In the genomic region with DNA sequence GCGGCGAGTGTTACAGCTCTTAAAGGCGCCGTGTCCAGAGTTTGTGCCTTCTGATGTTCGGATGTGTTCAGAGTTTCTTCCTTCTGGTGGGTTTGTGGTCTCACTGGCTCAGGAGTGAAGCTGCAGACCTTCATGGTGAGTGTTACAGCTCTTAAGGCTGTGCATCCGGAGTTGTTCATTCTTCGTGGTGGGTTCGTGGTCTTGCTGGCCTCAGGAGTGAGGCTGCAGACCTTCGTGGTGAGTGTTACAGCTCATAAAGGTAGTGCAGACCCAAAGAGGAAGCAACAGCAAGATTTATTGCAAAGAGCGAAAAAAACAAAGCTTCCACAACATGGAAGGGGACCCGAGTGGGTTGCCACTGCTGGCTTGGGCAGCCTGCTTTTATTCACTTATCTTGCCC, we compare ENCODE assay signal across 7 cellular contexts. TPM values are rescaled to one million over a fixed set of nuclear protein-coding genes. Genes with fewer than 3 reads are reported as not detected.
DNase-seq lines count a peak whose midpoint lies in the region; ATAC-seq and TF ChIP-seq lines count a peak whose summit lies in the region.
"Not testable (repeated sequence)": the region's sequence is repeated elsewhere in the genome, so short reads cannot be mapped to it uniquely, and the experiment has no call there.

No MANE protein-coding gene starts in this region.

- H3K9me3 Mint-ChIP-seq in activated CD8-positive, alpha-beta T cell treated with anti-CD3 and anti-CD28 coated beads for 36 hours; activated naive CD8-positive, alpha-beta T cell treated with anti-CD3 and anti-CD28 coated beads for 36 hours; natural killer cell treated with Interleukin-12 subunit alpha and Interleukin-12 subunit beta and Interleukin-15 and Interleukin-18, amount 100 ng/mL, for 72 hours; stimulated activated naive CD8-positive, alpha-beta T cell treated with anti-CD3 and anti-CD28 coated beads, Interleukin-15, amount 100 ng/mL, for 72 hours: not testable (repeated sequence)

- POLR2A ChIA-PET in activated CD8-positive, alpha-beta T cell treated with anti-CD3 and anti-CD28 coated beads for 36 hours (lab: Charles Lee) = not testable (repeated sequence)

- intact Hi-C loops in activated CD8-positive, alpha-beta T cell treated with anti-CD3 and anti-CD28 coated beads for 36 hours (cut with micrococcal nuclease) = not testable (repeated sequence)

- not testable (repeated sequence) for H3K27ac Mint-ChIP-seq in activated CD8-positive, alpha-beta T cell treated with anti-CD3 and anti-CD28 coated beads for 36 hours; activated naive CD8-positive, alpha-beta T cell treated with anti-CD3 and anti-CD28 coated beads for 36 hours; natural killer cell treated with Interleukin-12 subunit alpha and Interleukin-12 subunit beta and Interleukin-15 and Interleukin-18, amount 100 ng/mL, for 72 hours; stimulated activated naive CD8-positive, alpha-beta T cell treated with anti-CD3 and anti-CD28 coated beads, Interleukin-15, amount 100 ng/mL, for 72 hours

- H2AFZ ChIP-seq in Loucy (ENCODE audit: low read length) = peak overlapping the region; percentile 79

- DNase-seq in GM12865 (ENCODE audit: low read depth) (peak; percentile 22), glomerular visceral epithelial cell (ENCODE audit: extremely low spot score) (peak; percentile 21)
- DNase-seq in activated CD8-positive, alpha-beta T cell treated with anti-CD3 and anti-CD28 coated beads for 36 hours = peak; percentile 17
- DNase-seq in activated naive CD8-positive, alpha-beta T cell treated with anti-CD3 and anti-CD28 coated beads for 36 hours; natural killer cell treated with Interleukin-12 subunit alpha and Interleukin-12 subunit beta and Interleukin-15 and Interleukin-18, amount 100 ng/mL, for 72 hours (ENCODE audit: low spot score): not testable (repeated sequence)
- peak in 1 of 2 donors; percentile 14 for DNase-seq in stimulated activated naive CD8-positive, alpha-beta T cell treated with anti-CD3 and anti-CD28 coated beads, Interleukin-15, amount 100 ng/mL, for 72 hours

- not testable (repeated sequence) for H3K4me1 Mint-ChIP-seq in activated CD8-positive, alpha-beta T cell treated with anti-CD3 and anti-CD28 coated beads for 36 hours (ENCODE audit: low read depth); activated naive CD8-positive, alpha-beta T cell treated with anti-CD3 and anti-CD28 coated beads for 36 hours; natural killer cell treated with Interleukin-12 subunit alpha and Interleukin-12 subunit beta and Interleukin-15 and Interleukin-18, amount 100 ng/mL, for 72 hours (ENCODE audit: low read depth in 2 of 2); stimulated activated naive CD8-positive, alpha-beta T cell treated with anti-CD3 and anti-CD28 coated beads, Interleukin-15, amount 100 ng/mL, for 72 hours

- H3F3A ChIP-seq in Loucy (ENCODE audit: low read depth) = not testable (repeated sequence)

- ATAC-seq in activated CD8-positive, alpha-beta T cell treated with anti-CD3 and anti-CD28 coated beads for 36 hours = not testable (repeated sequence)
- peak; percentile 46 to 53 for ATAC-seq in natural killer cell treated with Interleukin-12 subunit alpha and Interleukin-12 subunit beta and Interleukin-15 and Interleukin-18, amount 100 ng/mL, for 72 hours
- ATAC-seq in stimulated activated naive CD8-positive, alpha-beta T cell treated with anti-CD3 and anti-CD28 coated beads, Interleukin-15, amount 100 ng/mL, for 72 hours = peak; percentile 39

- peak overlapping the region; percentile 24 for H3K4me3 Mint-ChIP-seq in activated CD8-positive, alpha-beta T cell treated with anti-CD3 and anti-CD28 coated beads for 36 hours
- H3K4me3 Mint-ChIP-seq in activated naive CD8-positive, alpha-beta T cell treated with anti-CD3 and anti-CD28 coated beads for 36 hours = peak overlapping the region; percentile 4
- peak overlapping the region; percentile 61 for H3K4me3 Mint-ChIP-seq in natural killer cell treated with Interleukin-12 subunit alpha and Interleukin-12 subunit beta and Interleukin-15 and Interleukin-18, amount 100 ng/mL, for 72 hours
- H3K4me3 Mint-ChIP-seq in stimulated activated naive CD8-positive, alpha-beta T cell treated with anti-CD3 and anti-CD28 coated beads, Interleukin-15, amount 100 ng/mL, for 72 hours = peak overlapping the region; percentile 22 to 29

- not testable (repeated sequence) for H3K36me3 ChIP-seq in Loucy (ENCODE audit: insufficient read depth, low read length)

- not testable (repeated sequence) for H3K27me3 Mint-ChIP-seq in activated CD8-positive, alpha-beta T cell treated with anti-CD3 and anti-CD28 coated beads for 36 hours; stimulated activated naive CD8-positive, alpha-beta T cell treated with anti-CD3 and anti-CD28 coated beads, Interleukin-15, amount 100 ng/mL, for 72 hours
- H3K27me3 Mint-ChIP-seq in activated naive CD8-positive, alpha-beta T cell treated with anti-CD3 and anti-CD28 coated beads for 36 hours = peaks cover 12% of the 10 kb centered on the region
- H3K27me3 Mint-ChIP-seq in natural killer cell treated with Interleukin-12 subunit alpha and Interleukin-12 subunit beta and Interleukin-15 and Interleukin-18, amount 100 ng/mL, for 72 hours = peaks cover 11 to 24% of the 10 kb centered on the region in 2 donors

- not testable (repeated sequence) for H3K4me3 ChIP-seq in GM12865 (ENCODE audit: low read depth, low read length)
- peak overlapping the region; percentile 68 for H3K4me3 ChIP-seq in Loucy (ENCODE audit: low read length, poor library complexity, severe bottlenecking)

- H3K36me3 Mint-ChIP-seq in activated CD8-positive, alpha-beta T cell treated with anti-CD3 and anti-CD28 coated beads for 36 hours (ENCODE audit: low read depth); activated naive CD8-positive, alpha-beta T cell treated with anti-CD3 and anti-CD28 coated beads for 36 hours; natural killer cell treated with Interleukin-12 subunit alpha and Interleukin-12 subunit beta and Interleukin-15 and Interleukin-18, amount 100 ng/mL, for 72 hours: not testable (repeated sequence)

- peaks cover 11% of the 10 kb centered on the region for H3K4me1 ChIP-seq in Loucy (ENCODE audit: insufficient read depth, low read length, poor library complexity, severe bottlenecking)

- not testable (repeated sequence) for H3K9me3 ChIP-seq in Loucy (ENCODE audit: insufficient read depth, low read depth, low read length)

- H3K9me2 ChIP-seq in Loucy (replicated peaks; ENCODE audit: low read depth, low read length) = not testable (repeated sequence)

- peak overlapping the region; percentile 45 for H3K9ac ChIP-seq in Loucy (ENCODE audit: low read depth, low read length, poor library complexity, severe bottlenecking)

- not testable (repeated sequence) for H3K79me2 ChIP-seq in Loucy (ENCODE audit: insufficient read depth, low read length)

- not testable (repeated sequence) for H3K27me3 ChIP-seq in Loucy (ENCODE audit: insufficient read depth, low read length, poor library complexity, severe bottlenecking)

- CTCF ChIA-PET in activated CD8-positive, alpha-beta T cell treated with anti-CD3 and anti-CD28 coated beads for 36 hours (lab: Charles Lee) = interaction anchor here (0.7 kb wide), 1 partner anchor 13 kb away, joined by 3 read pairs; no protein-coding TSS in a partner anchor

- TF ChIP-seq CTCF in GM12865 (IDR thresholded peaks at IDR 0.05; ENCODE audit: insufficient read depth, low read depth, low read length, missing control alignments); Loucy (conservative IDR thresholded peaks at IDR 0.05; ENCODE audit: low read length); activated CD8-positive, alpha-beta T cell treated with anti-CD3 and anti-CD28 coated beads for 36 hours (IDR thresholded peaks at IDR 0.05): not testable (repeated sequence)

- not testable (repeated sequence) for H4K20me1 ChIP-seq in Loucy (ENCODE audit: insufficient read depth, low read length, poor library complexity, severe bottlenecking)

- peak overlapping the region; percentile 87 for H3K4me2 ChIP-seq in Loucy (ENCODE audit: low read depth, low read length, poor library complexity, severe bottlenecking)

RNA-seq across cellular contexts. Expression of a gene that starts 31.7 kb away (rescaled TPM):
- total RNA-seq in activated CD8-positive, alpha-beta T cell treated with anti-CD3 and anti-CD28 coated beads for 36 hours = 1 to 10 TPM in 1 of 2 experiments, under 1 TPM in 1; 0.65 to 2.3 TPM
- under 1 TPM; 0.34 to 0.49 TPM for total RNA-seq in activated naive CD8-positive, alpha-beta T cell treated with anti-CD3 and anti-CD28 coated beads for 36 hours
- total RNA-seq in natural killer cell treated with Interleukin-12 subunit alpha and Interleukin-12 subunit beta and Interleukin-15 and Interleukin-18, amount 100 ng/mL, for 72 hours = 1 to 10 TPM; 4.7 to 7.2 TPM

Comparison
In these comparisons a context has a peak if more than half of its experiments do, and no peak if none do; other contexts are left out.
1. H3K4me3 Mint-ChIP-seq: peak in every context shown above with its lines; median percentile 61 in natural killer cell treated with Interleukin-12 subunit alpha and Interleukin-12 subunit beta and Interleukin-15 and Interleukin-18, amount 100 ng/mL, for 72 hours; 26 in stimulated activated naive CD8-positive, alpha-beta T cell treated with anti-CD3 and anti-CD28 coated beads, Interleukin-15, amount 100 ng/mL, for 72 hours; 24 in activated CD8-positive, alpha-beta T cell treated with anti-CD3 and anti-CD28 coated beads for 36 hours; 4 in activated naive CD8-positive, alpha-beta T cell treated with anti-CD3 and anti-CD28 coated beads for 36 hours.